Comparison of ENCODE assay signal across 1 cellular context in genomic region chr2:119759451-119760236, GRCh38.
A peak's percentile ranks its signal among the peaks of the same experiment; 100 is the strongest.
TF ChIP-seq lines count a peak whose summit lies in the region.

Gene PTPN4 (plus strand): TSS chr2:119759922. CDS start chr2:119809854, 49,932 bp downstream.

TF ChIP-seq in K562, 482 proteins besides CTCF, POLR2A, EP300 and RAD21 (continued from another document and continues in another):
- TF ChIP-seq PBX2 (CRISPR knock-in tag; IDR thresholded peaks at IDR 0.05; ENCODE audit: low read depth) (no peak), PBX2 (tag; conservative IDR thresholded peaks at IDR 0.05; ENCODE audit: low read depth) (no peak), MAFK (IDR thresholded peaks at IDR 0.05; ENCODE audit: low read length) (no peak), TAL1 (IDR thresholded peaks at IDR 0.05) (no peak; the same call in 1 of the 2 replicates), TSHZ1 (CRISPR knock-in tag; IDR thresholded peaks at IDR 0.05) (no peak), TAF15 (IDR thresholded peaks at IDR 0.05; ENCODE audit: low read depth, low read length) (no peak), ZNF57 (CRISPR knock-in tag; IDR thresholded peaks at IDR 0.05) (no peak), HBP1 (CRISPR knock-in tag; IDR thresholded peaks at IDR 0.05) (no peak), SMAD2 (IDR thresholded peaks at IDR 0.05; ENCODE audit: low read depth, low read length) (no peak), AFF1 (IDR thresholded peaks at IDR 0.05; ENCODE audit: low read depth in 1 of 2, partially characterized antibody in 2 of 2) (peak in 1 of 2 experiments; percentile 62), SRF (CRISPR knock-in tag; IDR thresholded peaks at IDR 0.05) (peak in 1 of 2 experiments; percentile 52; a peak in 1 of 4 replicates), ZNF778 (CRISPR knock-in tag; IDR thresholded peaks at IDR 0.05) (no peak), E4F1 (CRISPR knock-in tag; IDR thresholded peaks at IDR 0.05; ENCODE audit: borderline replicate concordance) (no peak), ERF (CRISPR knock-in tag; IDR thresholded peaks at IDR 0.05) (no peak), FOXK2 (conservative IDR thresholded peaks at IDR 0.05 in 1 of 2, IDR thresholded peaks at IDR 0.05 in 1 of 2; ENCODE audit: low read depth in 2 of 2) (peak; percentile 93 to 97), SRSF7 (optimal IDR thresholded peaks at IDR 0.05; ENCODE audit: low read depth, low read length) (no peak), PRMT5 (CRISPR knock-in tag; IDR thresholded peaks at IDR 0.05) (no peak), MBD1 (CRISPR knock-in tag; IDR thresholded peaks at IDR 0.05) (no peak), ZNF764 (CRISPR knock-in tag; IDR thresholded peaks at IDR 0.05; ENCODE audit: low read depth) (no peak), RUNX1 (IDR thresholded peaks at IDR 0.05; ENCODE audit: low read depth) (no peak; the same call in 1 of the 2 replicates), MCM7 (IDR thresholded peaks at IDR 0.05) (no peak), ZNF175 (CRISPR knock-in tag; IDR thresholded peaks at IDR 0.05; ENCODE audit: low read depth) (no peak), NR2C1 (IDR thresholded peaks at IDR 0.05) (no peak), NR2C1 (tag; IDR thresholded peaks at IDR 0.05) (no peak), CBFA2T3 (IDR thresholded peaks at IDR 0.05) (peak; percentile 68), TFE3 (CRISPR knock-in tag; IDR thresholded peaks at IDR 0.05) (no peak), BMI1 (IDR thresholded peaks at IDR 0.05; ENCODE audit: low read length) (no peak)
